ENCODE assay signal across 5 cellular contexts in the genomic region with DNA sequence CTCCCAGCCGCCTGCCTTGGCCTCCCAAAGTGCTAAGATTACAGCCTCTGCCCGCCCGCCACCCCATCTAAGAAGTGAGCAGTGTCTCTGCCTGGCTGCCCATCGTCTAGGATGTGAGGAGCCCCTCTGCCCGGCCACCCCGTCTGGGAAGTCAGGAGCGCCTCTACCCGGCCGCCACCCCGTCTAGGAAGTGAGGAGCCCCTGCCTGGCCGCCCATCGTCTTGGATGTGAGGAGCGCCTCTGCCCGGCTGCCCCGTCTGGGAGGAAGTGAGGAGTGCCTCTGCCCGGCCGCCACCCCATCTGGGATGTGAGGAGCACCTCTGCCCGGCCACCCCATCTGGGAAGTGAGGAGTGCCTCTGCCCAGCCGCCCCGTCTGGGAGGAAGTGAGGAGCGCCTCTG. TPM values are rescaled to one million over a fixed set of nuclear protein-coding genes. Genes with fewer than 3 reads are reported as not detected.
DNase-seq lines count a peak whose midpoint lies in the region; ATAC-seq, FAIRE-seq and TF ChIP-seq lines count a peak whose summit lies in the region.
"Not testable (repeated sequence)": the region's sequence is repeated elsewhere in the genome, so short reads cannot be mapped to it uniquely, and the experiment has no call there.

No MANE protein-coding gene starts in this region.

- H3K27me3 Mint-ChIP-seq in activated CD4-positive, alpha-beta T cell treated with anti-CD3 and anti-CD28 coated beads, Interleukin-2, amount 10 ng/mL, durations not matched to agents 7 days and 5 days: not testable (repeated sequence)

- not testable (repeated sequence) for TF ChIP-seq CTCF in DND-41 (IDR thresholded peaks at IDR 0.05; ENCODE audit: borderline replicate concordance, extremely low read depth, low read length, poor library complexity, severe bottlenecking); kidney (IDR thresholded peaks at IDR 0.05; ENCODE audit: borderline replicate concordance, extremely low read depth, insufficient read depth)

- not testable (repeated sequence) for H4K8ac ChIP-seq in mesendoderm (ENCODE audit: low read depth, low read length)

- not testable (repeated sequence) for H3K9ac ChIP-seq in DND-41 (ENCODE audit: low read depth, low read length); kidney (ENCODE audit: low read length in 2 of 2); mesendoderm (ENCODE audit: low read length)

- not testable (repeated sequence) for H3K18ac ChIP-seq in mesendoderm (ENCODE audit: low read length)

- ATAC-seq in DND-41 (ENCODE audit: insufficient read depth, low read depth); stimulated activated effector memory CD8-positive, alpha-beta T cell treated with anti-CD3 and anti-CD28 coated beads, Interleukin-12 subunit alpha, Interleukin-12 subunit beta, amount 100 ng/mL, for 72 hours: not testable (repeated sequence)

- H3K4me3 ChIP-seq in DND-41 (ENCODE audit: low read depth in 1 of 2, low read length in 2 of 2); kidney (ENCODE audit: low read length in 2 of 2); mesendoderm (ENCODE audit: low read length): not testable (repeated sequence)

- not testable (repeated sequence) for H2BK5ac ChIP-seq in mesendoderm (ENCODE audit: low read length)

- H3K79me2 ChIP-seq in DND-41 (ENCODE audit: insufficient read depth, low read length): peaks cover 78% of the 10 kb centered on the region
- not testable (repeated sequence) for H3K79me2 ChIP-seq in mesendoderm (ENCODE audit: control insufficient read depth, insufficient read depth, low read length)

- not testable (repeated sequence) for H3K9me3 ChIP-seq in DND-41 (ENCODE audit: insufficient read depth, low read length, severe bottlenecking); kidney (ENCODE audit: control insufficient read depth in 1 of 2, low read length in 2 of 2)

- peaks cover 31% of the 10 kb centered on the region for H3K4me1 Mint-ChIP-seq in activated CD4-positive, alpha-beta T cell treated with anti-CD3 and anti-CD28 coated beads, Interleukin-2, amount 10 ng/mL, durations not matched to agents 7 days and 5 days
- H3K4me1 Mint-ChIP-seq in stimulated activated effector memory CD8-positive, alpha-beta T cell treated with anti-CD3 and anti-CD28 coated beads, Interleukin-12 subunit alpha, Interleukin-12 subunit beta, amount 100 ng/mL, for 72 hours: peaks cover 28% of the 10 kb centered on the region

- not testable (repeated sequence) for H4K5ac ChIP-seq in mesendoderm (ENCODE audit: low read length)

- intact Hi-C loops in kidney (cut with DNase I): not testable (repeated sequence)

- not testable (repeated sequence) for H3K27ac ChIP-seq in DND-41 (ENCODE audit: low read length); kidney (ENCODE audit: low read depth in 2 of 2, low read length in 2 of 2); mesendoderm (ENCODE audit: low read depth, low read length)

- not testable (repeated sequence) for H2AK5ac ChIP-seq in mesendoderm (ENCODE audit: low read length)

- H3K23ac ChIP-seq in mesendoderm (ENCODE audit: low read length): not testable (repeated sequence)

- CTCF ChIA-PET in activated CD4-positive, alpha-beta T cell treated with anti-CD3 and anti-CD28 coated beads, Interleukin-2, amount 10 ng/mL, durations not matched to agents 7 days and 5 days (lab: Charles Lee): not testable (repeated sequence)

- POLR2A ChIA-PET in activated CD4-positive, alpha-beta T cell treated with anti-CD3 and anti-CD28 coated beads, Interleukin-2, amount 10 ng/mL, durations not matched to agents 7 days and 5 days (lab: Charles Lee): not testable (repeated sequence)

- H2BK120ac ChIP-seq in mesendoderm (ENCODE audit: low read depth, low read length): not testable (repeated sequence)

- H3K27me3 ChIP-seq in DND-41 (ENCODE audit: insufficient read depth, low read length, poor library complexity); mesendoderm (ENCODE audit: insufficient read depth, low read length, poor library complexity): not testable (repeated sequence)

- FAIRE-seq in kidney (lab: Jason Lieb, UNC): not testable (repeated sequence)

- not testable (repeated sequence) for H3K4me3 Mint-ChIP-seq in activated CD4-positive, alpha-beta T cell treated with anti-CD3 and anti-CD28 coated beads, Interleukin-2, amount 10 ng/mL, durations not matched to agents 7 days and 5 days; stimulated activated effector memory CD8-positive, alpha-beta T cell treated with anti-CD3 and anti-CD28 coated beads, Interleukin-12 subunit alpha, Interleukin-12 subunit beta, amount 100 ng/mL, for 72 hours

- not testable (repeated sequence) for H3K56ac ChIP-seq in mesendoderm (ENCODE audit: low read length)

- peaks cover 13% of the 10 kb centered on the region; the same call in 1 of the 2 replicates for H4K20me1 ChIP-seq in DND-41 (ENCODE audit: insufficient read depth, low read length)

- peaks cover 36% of the 10 kb centered on the region for H3K36me3 Mint-ChIP-seq in activated CD4-positive, alpha-beta T cell treated with anti-CD3 and anti-CD28 coated beads, Interleukin-2, amount 10 ng/mL, durations not matched to agents 7 days and 5 days (ENCODE audit: low read depth)
- peaks cover 54% of the 10 kb centered on the region for H3K36me3 Mint-ChIP-seq in stimulated activated effector memory CD8-positive, alpha-beta T cell treated with anti-CD3 and anti-CD28 coated beads, Interleukin-12 subunit alpha, Interleukin-12 subunit beta, amount 100 ng/mL, for 72 hours

- not testable (repeated sequence) for H2AFZ ChIP-seq in DND-41 (ENCODE audit: low read depth, low read length)

- H2BK15ac ChIP-seq in mesendoderm (replicated peaks; ENCODE audit: low read depth): not testable (repeated sequence)

- H3K36me3 ChIP-seq in DND-41 (ENCODE audit: insufficient read depth, low read length) (peaks cover 55% of the 10 kb centered on the region), kidney (ENCODE audit: control insufficient read depth in 1 of 2, insufficient read depth in 2 of 2, low read length in 2 of 2) (peaks cover 5 to 16% of the 10 kb centered on the region in 2 donors)
- H3K36me3 ChIP-seq in mesendoderm (ENCODE audit: control insufficient read depth, insufficient read depth, low read length): not testable (repeated sequence)

- H3K4me2 ChIP-seq in DND-41 (ENCODE audit: insufficient read depth, low read length); mesendoderm (ENCODE audit: low read length): not testable (repeated sequence)

- H3K79me1 ChIP-seq in mesendoderm (ENCODE audit: low read length): not testable (repeated sequence)

- peak overlapping the region; percentile 25 for H3K27ac Mint-ChIP-seq in activated CD4-positive, alpha-beta T cell treated with anti-CD3 and anti-CD28 coated beads, Interleukin-2, amount 10 ng/mL, durations not matched to agents 7 days and 5 days
- H3K27ac Mint-ChIP-seq in stimulated activated effector memory CD8-positive, alpha-beta T cell treated with anti-CD3 and anti-CD28 coated beads, Interleukin-12 subunit alpha, Interleukin-12 subunit beta, amount 100 ng/mL, for 72 hours: peak overlapping the region; percentile 32

- H3K4ac ChIP-seq in mesendoderm (ENCODE audit: low read depth, low read length): not testable (repeated sequence)

- DNase-seq in DND-41 (peak; percentile 25), kidney (peak; percentile 72), mesendoderm (peak; percentile 10)
- not testable (repeated sequence) for DNase-seq in activated CD4-positive, alpha-beta T cell treated with anti-CD3 and anti-CD28 coated beads, Interleukin-2, amount 10 ng/mL, durations not matched to agents 7 days and 5 days; stimulated activated effector memory CD8-positive, alpha-beta T cell treated with anti-CD3 and anti-CD28 coated beads, Interleukin-12 subunit alpha, Interleukin-12 subunit beta, amount 100 ng/mL, for 72 hours (ENCODE audit: low spot score in 2 of 2)

- H3K4me1 ChIP-seq in DND-41 (ENCODE audit: insufficient read depth, low read length): peaks cover 14% of the 10 kb centered on the region
- not testable (repeated sequence) for H3K4me1 ChIP-seq in kidney (ENCODE audit: control insufficient read depth in 1 of 2, insufficient read depth in 1 of 2, low read depth in 1 of 2, low read length in 2 of 2); mesendoderm (ENCODE audit: control insufficient read depth, low read depth, low read length)

- H3K9me3 Mint-ChIP-seq in activated CD4-positive, alpha-beta T cell treated with anti-CD3 and anti-CD28 coated beads, Interleukin-2, amount 10 ng/mL, durations not matched to agents 7 days and 5 days; stimulated activated effector memory CD8-positive, alpha-beta T cell treated with anti-CD3 and anti-CD28 coated beads, Interleukin-12 subunit alpha, Interleukin-12 subunit beta, amount 100 ng/mL, for 72 hours: not testable (repeated sequence)

- no CpG with 5 or more reads among the region's 21 CpGs for WGBS in mesendoderm (ENCODE audit: extremely low coverage, insufficient coverage, low lambda C conversion rate)

RNA-seq across cellular contexts. Expression of a gene that starts 23.0 kb away (rescaled TPM):
- total RNA-seq in activated CD4-positive, alpha-beta T cell treated with anti-CD3 and anti-CD28 coated beads, Interleukin-2, amount 10 ng/mL, durations not matched to agents 7 days and 5 days: 10 to 100 TPM; 49.3 to 53.0 TPM
- total RNA-seq in kidney: 37.9 TPM
- 16.2 TPM for polyA plus RNA-seq in kidney (ENCODE audit: insufficient read depth, low read depth, low replicate concordance)
- polyA plus RNA-seq in mesendoderm (2013, experiment 1 of 2): 14.0 TPM
- 15.0 TPM for polyA plus RNA-seq in mesendoderm (2013, experiment 2 of 2)

RNA-seq across cellular contexts. Expression of a gene that starts 38.9 kb away (rescaled TPM):
- total RNA-seq in activated CD4-positive, alpha-beta T cell treated with anti-CD3 and anti-CD28 coated beads, Interleukin-2, amount 10 ng/mL, durations not matched to agents 7 days and 5 days: 10 to 100 TPM; 27.6 to 28.0 TPM
- total RNA-seq in kidney: 19.2 TPM
- 9.5 TPM for polyA plus RNA-seq in kidney (ENCODE audit: insufficient read depth, low read depth, low replicate concordance)
- 11.8 TPM for polyA plus RNA-seq in mesendoderm (2013, experiment 1 of 2)
- polyA plus RNA-seq in mesendoderm (2013, experiment 2 of 2): 12.8 TPM
